Comparison of ENCODE assay signal across 11 cellular contexts in the genomic region with DNA sequence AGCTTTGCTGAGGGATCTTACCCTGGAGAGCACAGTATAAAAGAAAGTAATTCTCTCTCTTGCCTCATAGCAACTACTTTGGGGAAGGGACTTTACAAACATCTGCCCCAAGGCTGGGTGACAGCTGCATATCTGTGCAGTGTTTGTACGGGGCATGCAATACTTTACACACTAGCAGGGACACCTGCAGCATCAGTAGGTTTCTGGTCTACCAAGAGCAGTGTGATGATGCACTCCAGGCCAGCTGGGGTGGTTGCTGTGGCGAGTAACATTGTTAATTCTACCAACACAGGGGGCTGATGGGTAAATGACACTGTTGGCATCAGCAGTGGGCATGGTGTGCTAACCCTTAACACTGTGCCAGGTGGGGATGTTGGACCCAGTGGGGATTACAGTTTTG. TPM values are rescaled to one million over a fixed set of nuclear protein-coding genes. Genes with fewer than 3 reads are reported as not detected.
DNase-seq lines count a peak whose midpoint lies in the region; ATAC-seq lines count a peak whose summit lies in the region.
"Had no signal": no experiment of that assay in that cellular context is flagged by ENCODE, and none has a peak within 500 bp of the region (broad histone marks: within the 10 kb centered on the region; RNA-seq: fewer than 3 reads in every experiment).

No MANE protein-coding gene starts in this region.

- no peak overlapping the region for H3K4me3 Mint-ChIP-seq in naive B cell
- H3K4me3 Mint-ChIP-seq: natural killer cell had no signal

- no peaks in the 10 kb centered on the region for H3K36me3 Mint-ChIP-seq in naive B cell
- H3K36me3 Mint-ChIP-seq: natural killer cell had no signal

- H3K27me3 Mint-ChIP-seq in naive B cell: peaks cover 12 to 27% (median 27%) of the 10 kb centered on the region in 3 donors

- peak; percentile 68 for DNase-seq in activated CD4-positive, alpha-beta T cell treated with anti-CD3 and anti-CD28 coated beads for 48 hours
- DNase-seq in activated CD4-positive, alpha-beta T cell treated with anti-CD3 and anti-CD28 coated beads, Interleukin-2, amount 50 U/mL, for 4 hours: no peak
- peak; percentile 14 for DNase-seq in naive B cell
- DNase-seq in NCI-H2081 treated with DMSO at 0.1 percent for 48 hours (lab: John Stamatoyannopoulos, UW): no peak
- DNase-seq: activated gamma-delta T cell, natural killer cell, NCI-H2171 treated with DMSO at 0.1 percent for 48 hours had no signal

- ATAC-seq in GM21576 (IDR thresholded peaks at IDR 0.05; ENCODE audit: unreplicated experiment): peak; percentile 52
- ATAC-seq in HG03460 (IDR thresholded peaks at IDR 0.05; ENCODE audit: unreplicated experiment): peak; percentile 54
- peak; percentile 13 to 41 for ATAC-seq in naive B cell (ENCODE audit: low read depth in 2 of 2)
- ATAC-seq in HG03097 (IDR thresholded peaks at IDR 0.05; ENCODE audit: low FRiP score, unreplicated experiment): no peak
- no peak for ATAC-seq in GM19452 (IDR thresholded peaks at IDR 0.05; ENCODE audit: unreplicated experiment)
- ATAC-seq: natural killer cell had no signal

- peaks cover 11 to 20% (median 16%) of the 10 kb centered on the region in 3 donors for H3K4me1 Mint-ChIP-seq in naive B cell

- H3K9me3 Mint-ChIP-seq in naive B cell: peaks cover 0 to 2% (median 0%) of the 10 kb centered on the region in 7 donors
- H3K9me3 Mint-ChIP-seq: natural killer cell had no signal

- H3K27ac Mint-ChIP-seq in naive B cell: peak overlapping the region in 1 of 6 donors; percentile 9
- H3K27ac Mint-ChIP-seq: natural killer cell had no signal

RNA-seq across cellular contexts. Expression of gene ADTRP, which starts 48.0 kb away (rescaled TPM):
- not detected for polyA plus RNA-seq in naive B cell (ENCODE audit: low read depth in 6 of 6)

Comparison
In these comparisons a context has a peak if more than half of its experiments do, and no peak if none do; other contexts are left out.
1. DNase-seq: peak in activated CD4-positive, alpha-beta T cell treated with anti-CD3 and anti-CD28 coated beads for 48 hours (single experiment) and naive B cell (single experiment); none in activated CD4-positive, alpha-beta T cell treated with anti-CD3 and anti-CD28 coated beads, Interleukin-2, amount 50 U/mL, for 4 hours (0 of 2) and NCI-H2081 treated with DMSO at 0.1 percent for 48 hours (single experiment).
2. ATAC-seq: peak in GM21576 (single experiment), HG03460 (single experiment) and naive B cell (2 of 2); none in HG03097 (single experiment) and GM19452 (single experiment).